ENCODE assay signal across 8 cellular contexts in genomic region chr1:248906741-248907661, GRCh38. TPM values are rescaled to one million over a fixed set of nuclear protein-coding genes. Genes with fewer than 3 reads are reported as not detected.
A peak's percentile ranks its signal among the peaks of the same experiment; 100 is the strongest.
DNase-seq lines count a peak whose midpoint lies in the region; ATAC-seq and TF ChIP-seq lines count a peak whose summit lies in the region.

No MANE protein-coding gene starts in this region.

- H4K20me1 ChIP-seq in MM.1S (ENCODE audit: insufficient read depth, low read length): no peaks in the 10 kb centered on the region

- H3K9me2 ChIP-seq in MM.1S (replicated peaks; ENCODE audit: insufficient read depth, low read length): no peaks in the 10 kb centered on the region

- peak; percentile 11 for DNase-seq in ELR (ENCODE audit: low read depth)
- no peak for DNase-seq in MM.1S
- peak; percentile 1 for DNase-seq in myocyte (ENCODE audit: low read depth)
- DNase-seq in NCI-H187 treated with DMSO at 0.1 percent for 48 hours (lab: John Stamatoyannopoulos, UW): no peak
- DNase-seq in HPDE6-E6E7 (ENCODE audit: extremely low spot score): no peak
- DNase-seq in stimulated activated naive CD4-positive, alpha-beta T cell (lab: John Stamatoyannopoulos, UW): no peak

- peak overlapping the region; percentile 28 for H2AFZ ChIP-seq in MM.1S (ENCODE audit: low read length)

- peak overlapping the region; percentile 62 for H3K9ac ChIP-seq in MM.1S (ENCODE audit: low read length)

- peak overlapping the region; percentile 19; the same call in 1 of the 2 replicates for H3K27ac ChIP-seq in MM.1S (ENCODE audit: low read length)
- peak overlapping the region; percentile 98 for H3K27ac ChIP-seq in ectodermal cell (ENCODE audit: insufficient read depth, low read depth, low read length, poor library complexity, severe bottlenecking)

- H3K27me3 ChIP-seq in MM.1S (replicated peaks; ENCODE audit: insufficient read depth, low read length) (0 out of 2 replicates have a peak, but pooled peaks cover 5% of the 10 kb centered on the region), ectodermal cell (ENCODE audit: control insufficient read depth, insufficient read depth, low read length, poor library complexity, severe bottlenecking) (no peaks in the 10 kb centered on the region)

- peak; percentile 22 for ATAC-seq in GM21786 (IDR thresholded peaks at IDR 0.05; ENCODE audit: unreplicated experiment)

- peak overlapping the region; percentile 59 for H3K4me3 ChIP-seq in MM.1S (ENCODE audit: low read length)
- peak overlapping the region; percentile 56 for H3K4me3 ChIP-seq in ectodermal cell (ENCODE audit: insufficient read depth, low read depth, low read length)

- H3K79me2 ChIP-seq in MM.1S (ENCODE audit: low read length): peaks cover 37% of the 10 kb centered on the region

- H3F3A ChIP-seq in MM.1S (ENCODE audit: insufficient read depth, low read length): no peaks in the 10 kb centered on the region

- no peak for TF ChIP-seq CTCF in MM.1S (IDR thresholded peaks at IDR 0.05; ENCODE audit: low read length)

- peaks cover 6% of the 10 kb centered on the region; the same call in 1 of the 2 replicates for H3K4me1 ChIP-seq in MM.1S (ENCODE audit: low read length)
- no peaks in the 10 kb centered on the region for H3K4me1 ChIP-seq in ectodermal cell (ENCODE audit: control insufficient read depth, insufficient read depth, low read length)

- H3K36me3 ChIP-seq in MM.1S (replicated peaks; ENCODE audit: insufficient read depth, low read length) (no peaks in the 10 kb centered on the region), ectodermal cell (ENCODE audit: control insufficient read depth, insufficient read depth, low read length) (no peaks in the 10 kb centered on the region)

- H3K9me3 ChIP-seq in MM.1S (replicated peaks; ENCODE audit: insufficient read depth, low read length): no peaks in the 10 kb centered on the region
- no peaks in the 10 kb centered on the region for H3K9me3 ChIP-seq in ectodermal cell (ENCODE audit: control insufficient read depth, low read length)

- 39 to 40% methylated on average over 19 of the region's 19 CpGs for whole genome bisulfite sequencing in ectodermal cell, 2 experiments

- peak overlapping the region; percentile 80 for H3K4me2 ChIP-seq in MM.1S (ENCODE audit: low read depth, low read length)

RNA-seq across cellular contexts. Expression of gene PGBD2, which starts 1.0 kb away (rescaled TPM):
- polyA plus RNA-seq in ectodermal cell (2013, experiment 1 of 4): 9.7 TPM
- polyA plus RNA-seq in ectodermal cell (2013, experiment 2 of 4): 14.1 TPM
- polyA plus RNA-seq in ectodermal cell (2013, experiment 3 of 4): 8.5 TPM
- 8.6 TPM for polyA plus RNA-seq in ectodermal cell (2013, experiment 4 of 4)
- total RNA-seq in myocyte: 3.6 and 4.8 TPM in 2 replicates
- 2.7 TPM for polyA plus RNA-seq in myocyte (2012)

RNA-seq across cellular contexts. Expression of gene ZNF692, which starts 48.1 kb away (rescaled TPM):
- 63.6 TPM for polyA plus RNA-seq in ectodermal cell (2013, experiment 1 of 4)
- 47.8 TPM for polyA plus RNA-seq in ectodermal cell (2013, experiment 2 of 4)
- 58.8 TPM for polyA plus RNA-seq in ectodermal cell (2013, experiment 3 of 4)
- polyA plus RNA-seq in ectodermal cell (2013, experiment 4 of 4): 66.0 TPM
- 54.0 and 61.7 TPM in 2 replicates for total RNA-seq in myocyte
- polyA plus RNA-seq in myocyte (2012): 34.1 TPM

Comparison
In these comparisons a context has a peak if more than half of its experiments do, and no peak if none do; other contexts are left out.
1. DNase-seq: peak in ELR (single experiment) and myocyte (single experiment); none in MM.1S (single experiment), NCI-H187 treated with DMSO at 0.1 percent for 48 hours (single experiment), HPDE6-E6E7 (single experiment) and stimulated activated naive CD4-positive, alpha-beta T cell (0 of 6).